In the genomic region with DNA sequence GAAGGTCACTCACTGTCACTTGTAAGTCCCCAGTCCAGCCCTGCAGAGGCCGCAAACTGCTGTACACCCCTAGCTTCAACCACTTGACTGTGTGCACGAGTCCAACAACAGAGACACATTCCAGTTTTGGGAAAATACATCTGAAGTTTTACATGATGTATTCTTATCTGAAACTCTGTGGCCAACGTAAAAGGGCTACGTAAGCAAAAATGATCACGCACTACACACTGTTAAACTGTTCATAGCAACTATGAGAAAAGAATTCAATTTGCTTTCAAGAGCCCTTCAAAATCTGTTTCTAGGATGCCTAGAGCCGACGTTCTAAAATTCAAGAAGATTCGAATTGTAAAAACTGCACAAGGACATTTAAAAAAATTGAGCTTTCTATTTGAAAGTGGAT, we compare ENCODE assay signal across 23 cellular contexts. TPM values are rescaled to one million over a fixed set of nuclear protein-coding genes. Genes with fewer than 3 reads are reported as not detected.
A peak's percentile ranks its signal among the peaks of the same experiment; 100 is the strongest.
DNase-seq lines count a peak whose midpoint lies in the region; ATAC-seq, FAIRE-seq and TF ChIP-seq lines count a peak whose summit lies in the region.
"Had no signal": no experiment of that assay in that cellular context is flagged by ENCODE, and none has a peak within 500 bp of the region (broad histone marks: within the 10 kb centered on the region; RNA-seq: fewer than 3 reads in every experiment).

No MANE protein-coding gene starts in this region.

- intact Hi-C loops in CD4-positive, alpha-beta T cell (cut with DNase I, micrococcal nuclease), result no loop called here
- intact Hi-C loops in K562 (cut with micrococcal nuclease), result no loop called here

- 4% methylated on average over 8 of the region's 8 CpGs for WGBS in K562 (ENCODE audit: insufficient coverage, low coverage, missing lambda C conversion rate)

- in situ Hi-C loops in K562 (cut with MboI), result no loop called here

- FAIRE-seq in K562 (lab: Jason Lieb, UNC), result no peak
- FAIRE-seq: GM12892, GM18507 had no signal

- H4K20me1 ChIP-seq in K562 (replicated peaks; ENCODE audit: control insufficient read depth, insufficient read depth, low read length), result no peaks in the 10 kb centered on the region; the same call in 1 of the 2 replicates

- H3K9me3 Mint-ChIP-seq in activated naive CD8-positive, alpha-beta T cell (ENCODE audit: low read depth), result no peaks in the 10 kb centered on the region
- no peaks in the 10 kb centered on the region for H3K9me3 Mint-ChIP-seq in activated naive CD8-positive, alpha-beta T cell treated with anti-CD3 and anti-CD28 coated beads for 36 hours
- H3K9me3 Mint-ChIP-seq in CD4-positive, alpha-beta T cell, result no peaks in the 10 kb centered on the region
- H3K9me3 Mint-ChIP-seq in naive thymus-derived CD8-positive, alpha-beta T cell, result no peaks in the 10 kb centered on the region

- H3K27me3 Mint-ChIP-seq in activated naive CD8-positive, alpha-beta T cell, result no peaks in the 10 kb centered on the region
- H3K27me3 Mint-ChIP-seq in activated naive CD8-positive, alpha-beta T cell treated with anti-CD3 and anti-CD28 coated beads for 36 hours, result no peaks in the 10 kb centered on the region
- no peaks in the 10 kb centered on the region for H3K27me3 Mint-ChIP-seq in CD4-positive, alpha-beta T cell
- no peaks in the 10 kb centered on the region for H3K27me3 Mint-ChIP-seq in naive thymus-derived CD8-positive, alpha-beta T cell
- H3K27me3 Mint-ChIP-seq: CD4-positive, alpha-beta memory T cell had no signal

- peak overlapping the region; percentile 13 for H3K27ac Mint-ChIP-seq in activated naive CD8-positive, alpha-beta T cell
- H3K27ac Mint-ChIP-seq in activated naive CD8-positive, alpha-beta T cell treated with anti-CD3 and anti-CD28 coated beads for 36 hours, result no peak overlapping the region
- H3K27ac Mint-ChIP-seq in CD4-positive, alpha-beta T cell, result peak overlapping the region; percentile 82
- peak overlapping the region in 9 of 10 donors; percentile 6 to 91 (median 67) for H3K27ac Mint-ChIP-seq in naive thymus-derived CD8-positive, alpha-beta T cell
- H3K27ac Mint-ChIP-seq: IgD-negative memory B cell had no signal

- no peaks in the 10 kb centered on the region for H3K79me2 ChIP-seq in K562 (ENCODE audit: control insufficient read depth, insufficient read depth, low read length)

- H3K9me3 ChIP-seq in CD4-positive, alpha-beta T cell (ENCODE audit: control insufficient read depth, low read length), result no peaks in the 10 kb centered on the region
- no peaks in the 10 kb centered on the region for H3K9me3 ChIP-seq in K562 (replicated peaks; ENCODE audit: control insufficient read depth, insufficient read depth, low read depth, low read length)
- H3K9me3 ChIP-seq: BE2C, HAP-1 had no signal

- no peaks in the 10 kb centered on the region for H3K9me1 ChIP-seq in K562 (ENCODE audit: control insufficient read depth, insufficient read depth, low read length)

- BruUV-seq in K562 (replicated peaks; lab: Mats Ljungman, UMichigan), result no TSS peak

- no peak for TF ChIP-seq EP300 in K562 (IDR thresholded peaks at IDR 0.05; ENCODE audit: low read length)

- POLR2A ChIA-PET in CD4-positive, alpha-beta T cell (lab: Charles Lee), result interaction anchor here (0.7 kb wide), 1 partner anchor 22 kb away, joined by 3 read pairs; no protein-coding TSS in a partner anchor
- POLR2A ChIA-PET in K562 (lab: Yijun Ruan, JAX), result no interaction called here
- POLR2A ChIA-PET in naive thymus-derived CD8-positive, alpha-beta T cell (lab: Charles Lee), result interaction anchor here (1.6 to 1.9 kb wide), 2 partner anchors 14 to 31 kb away, joined by 3 to 4 read pairs; no protein-coding TSS in a partner anchor

- H3K4me2 ChIP-seq in K562 (ENCODE audit: insufficient read depth, low read length), result no peak overlapping the region

- H3K27ac ChIP-seq in CD4-positive, alpha-beta T cell (ENCODE audit: low read depth, low read length), result no peak overlapping the region
- no peak overlapping the region for H3K27ac ChIP-seq in K562 (ENCODE audit: extremely low read depth, low read depth, low read length)
- H3K27ac ChIP-seq: HL-60 had no signal

- H3K4me1 Mint-ChIP-seq in activated naive CD8-positive, alpha-beta T cell (ENCODE audit: low read depth), result peaks cover 94% of the 10 kb centered on the region
- peaks cover 80% of the 10 kb centered on the region for H3K4me1 Mint-ChIP-seq in activated naive CD8-positive, alpha-beta T cell treated with anti-CD3 and anti-CD28 coated beads for 36 hours
- H3K4me1 Mint-ChIP-seq in CD4-positive, alpha-beta T cell (ENCODE audit: low read depth), result peaks cover 94% of the 10 kb centered on the region
- H3K4me1 Mint-ChIP-seq in naive thymus-derived CD8-positive, alpha-beta T cell, result peaks cover 58 to 93% (median 86%) of the 10 kb centered on the region in 4 donors
- H3K4me1 Mint-ChIP-seq: IgD-negative memory B cell had no signal

- H3K4me3 Mint-ChIP-seq in activated naive CD8-positive, alpha-beta T cell, result no peak overlapping the region
- H3K4me3 Mint-ChIP-seq in activated naive CD8-positive, alpha-beta T cell treated with anti-CD3 and anti-CD28 coated beads for 36 hours, result no peak overlapping the region
- H3K4me3 Mint-ChIP-seq in CD4-positive, alpha-beta T cell, result peak overlapping the region; percentile 57
- peak overlapping the region in 8 of 10 donors; percentile 74 to 90 (median 87) for H3K4me3 Mint-ChIP-seq in naive thymus-derived CD8-positive, alpha-beta T cell
- H3K4me3 Mint-ChIP-seq: IgD-negative memory B cell had no signal

- no peak for TF ChIP-seq CTCF in CD4-positive, alpha-beta T cell (IDR thresholded peaks at IDR 0.05)
- TF ChIP-seq CTCF in K562 (IDR thresholded peaks at IDR 0.05 in 2 of 3, conservative IDR thresholded peaks at IDR 0.05 in 1 of 3; ENCODE audit: insufficient read depth in 2 of 3, low read depth in 1 of 3, low read length in 3 of 3), result no peak

- H2AFZ ChIP-seq in K562 (ENCODE audit: low read depth, low read length), result no peak overlapping the region

- no peaks in the 10 kb centered on the region for H3K36me3 Mint-ChIP-seq in activated naive CD8-positive, alpha-beta T cell
- H3K36me3 Mint-ChIP-seq in activated naive CD8-positive, alpha-beta T cell treated with anti-CD3 and anti-CD28 coated beads for 36 hours, result peaks cover 2% of the 10 kb centered on the region
- peaks cover 7% of the 10 kb centered on the region for H3K36me3 Mint-ChIP-seq in CD4-positive, alpha-beta T cell (ENCODE audit: low read depth)
- no peaks in the 10 kb centered on the region for H3K36me3 Mint-ChIP-seq in naive thymus-derived CD8-positive, alpha-beta T cell
- H3K36me3 Mint-ChIP-seq: CD4-positive, alpha-beta memory T cell; IgD-negative memory B cell had no signal

- no peaks in the 10 kb centered on the region for H3K4me1 ChIP-seq in K562 (replicated peaks in 1 of 2; ENCODE audit: control insufficient read depth in 2 of 2, insufficient read depth in 2 of 2, low read length in 2 of 2)
- H3K4me1 ChIP-seq: BE2C, HAP-1 had no signal

- no peak for DNase-seq in activated naive CD8-positive, alpha-beta T cell treated with anti-CD3 and anti-CD28 coated beads for 36 hours
- no peak for DNase-seq in CD4-positive, alpha-beta T cell
- DNase-seq in K562 (ENCODE audit: extremely low read depth in 1 of 4, low spot score in 3 of 4), result no peak
- no peak for DNase-seq in naive thymus-derived CD8-positive, alpha-beta T cell
- no peak for DNase-seq in stimulated activated CD8-positive, alpha-beta memory T cell treated with anti-CD3 and anti-CD28 coated beads, Interleukin-4, amount 100 ng/mL, for 48 hours
- DNase-seq: ACHN; BE2C; CD4-positive, alpha-beta memory T cell; DMS153; DMS79; GDM1; KG1 had no signal

- TF ChIP-seq POLR2A in K562 (conservative IDR thresholded peaks at IDR 0.05), result no peak

- H3K27me3 ChIP-seq in CD4-positive, alpha-beta T cell (ENCODE audit: control insufficient read depth, insufficient read depth, low read length), result no peaks in the 10 kb centered on the region
- H3K27me3 ChIP-seq in K562 (ENCODE audit: control insufficient read depth in 2 of 2, insufficient read depth in 2 of 2, low read length in 2 of 2), result peaks cover 12 to 61% of the 10 kb centered on the region in 2 experiments
- H3K27me3 ChIP-seq: BE2C had no signal

- CTCF ChIA-PET in CD4-positive, alpha-beta T cell (lab: Charles Lee), result no interaction called here
- CTCF ChIA-PET in K562 (lab: Yijun Ruan, JAX; ENCODE audit: low intra/inter-chr PET ratio), result no interaction called here

- no peaks in the 10 kb centered on the region for H3K36me3 ChIP-seq in K562 (ENCODE audit: control insufficient read depth, insufficient read depth, low read length)
- H3K36me3 ChIP-seq: BE2C, HAP-1 had no signal

- no peak for ATAC-seq in CD4-positive, alpha-beta T cell (ENCODE audit: poor library complexity)
- ATAC-seq in K562, result no peak
- no peak for ATAC-seq in naive thymus-derived CD8-positive, alpha-beta T cell
- ATAC-seq in HG03196 (IDR thresholded peaks at IDR 0.05; ENCODE audit: unreplicated experiment), result no peak

- H3K4me3 ChIP-seq in K562, result no peak overlapping the region
- H3K4me3 ChIP-seq: HAP-1 had no signal

- H3K9ac ChIP-seq in K562 (ENCODE audit: insufficient read depth in 1 of 2, low read depth in 2 of 2, low read length in 2 of 2), result no peak overlapping the region

- no peak for TF ChIP-seq RAD21 in K562 (CRISPR knock-in tag; conservative IDR thresholded peaks at IDR 0.05 in 1 of 2, IDR thresholded peaks at IDR 0.05 in 1 of 2)

RNA-seq across cellular contexts. Expression of a gene that starts 26.0 kb away (rescaled TPM):
- under 1 TPM; 0.16 to 0.21 TPM for total RNA-seq in activated naive CD8-positive, alpha-beta T cell treated with anti-CD3 and anti-CD28 coated beads for 36 hours
- total RNA-seq in CD4-positive, alpha-beta T cell, result 10 to 100 TPM in 1 of 2 experiments, 1 to 10 TPM in 1; 9.4 to 10.3 TPM
- not detected in 2 replicates for total RNA-seq in K562 (2011; cell fraction: chromatin; rRNA removed; ENCODE audit: low replicate concordance)
- not detected in 2 replicates for total RNA-seq in K562 (2011; cell fraction: nucleolus; rRNA removed)
- not detected in 2 replicates for total RNA-seq in K562 (2011; cell fraction: nucleoplasm; rRNA removed)
- total RNA-seq in K562 (2014; rRNA removed), result not detected in 2 replicates
- total RNA-seq in K562 (2014; rRNA removed; fragmentation: Illumina TruSeq; extraction: Trizol), result not detected in 2 replicates
- not detected in 2 replicates for total RNA-seq in K562 (2015; rRNA removed; fragmentation: Illumina TruSeq; extraction: Trizol)
- total RNA-seq in K562 (2021), result not detected in 2 replicates
- not detected in 2 replicates for polyA plus RNA-seq in K562 (2011; rRNA removed)
- polyA plus RNA-seq in K562 (2011; cell fraction: cytosol; rRNA removed), result not detected in 2 replicates
- polyA plus RNA-seq in K562 (2011; cell fraction: nucleus; rRNA removed), result not detected in 2 replicates
- not detected in 2 replicates for polyA plus RNA-seq in K562 (2012)
- polyA plus RNA-seq in K562 (2014; fragmentation: Illumina TruSeq; extraction: Trizol), result not detected in 2 replicates
- not detected for polyA plus RNA-seq in K562 (2014; fragmentation: Nextera tagmentation; extraction: Ambion mirVana)
- 0.01 TPM in 1 of 2 replicates, not detected in the other for polyA plus RNA-seq in K562 (2014; rRNA removed)
- polyA minus RNA-seq in K562 (2011; rRNA and poly(A)+ RNA removed), result not detected in 2 replicates
- not detected in 2 replicates for polyA minus RNA-seq in K562 (2011; cell fraction: cytosol; rRNA and poly(A)+ RNA removed)
- not detected in 2 replicates for polyA minus RNA-seq in K562 (2011; cell fraction: nucleus; rRNA and poly(A)+ RNA removed)
- 10 to 100 TPM; 10.5 to 10.6 TPM for total RNA-seq in naive thymus-derived CD8-positive, alpha-beta T cell
- 10 to 100 TPM in 1 of 3 donors, 1 to 10 TPM in 2; 2.8 to 11.8 (median 5.4) TPM for polyA plus RNA-seq in naive thymus-derived CD8-positive, alpha-beta T cell
- total RNA-seq: A172, Daoy, H4, HT1080 had no signal

Comparison
In these comparisons a context has a peak if more than half of its experiments do, and no peak if none do; other contexts are left out.
1. H3K4me3 Mint-ChIP-seq: peak in CD4-positive, alpha-beta T cell (single experiment) and naive thymus-derived CD8-positive, alpha-beta T cell (8 of 10); none in activated naive CD8-positive, alpha-beta T cell (single experiment) and activated naive CD8-positive, alpha-beta T cell treated with anti-CD3 and anti-CD28 coated beads for 36 hours (single experiment).
2. RNA of a gene that starts 26.0 kb away (total RNA-seq): 10.5 to 10.6 TPM in naive thymus-derived CD8-positive, alpha-beta T cell and 9.4 to 10.3 TPM in CD4-positive, alpha-beta T cell; 0.16 to 0.21 TPM in activated naive CD8-positive, alpha-beta T cell treated with anti-CD3 and anti-CD28 coated beads for 36 hours and not detected in K562; every median in the first group is over 4 times any median in the second.